8 cellular contexts compared by ENCODE assay signal in the genomic region with DNA sequence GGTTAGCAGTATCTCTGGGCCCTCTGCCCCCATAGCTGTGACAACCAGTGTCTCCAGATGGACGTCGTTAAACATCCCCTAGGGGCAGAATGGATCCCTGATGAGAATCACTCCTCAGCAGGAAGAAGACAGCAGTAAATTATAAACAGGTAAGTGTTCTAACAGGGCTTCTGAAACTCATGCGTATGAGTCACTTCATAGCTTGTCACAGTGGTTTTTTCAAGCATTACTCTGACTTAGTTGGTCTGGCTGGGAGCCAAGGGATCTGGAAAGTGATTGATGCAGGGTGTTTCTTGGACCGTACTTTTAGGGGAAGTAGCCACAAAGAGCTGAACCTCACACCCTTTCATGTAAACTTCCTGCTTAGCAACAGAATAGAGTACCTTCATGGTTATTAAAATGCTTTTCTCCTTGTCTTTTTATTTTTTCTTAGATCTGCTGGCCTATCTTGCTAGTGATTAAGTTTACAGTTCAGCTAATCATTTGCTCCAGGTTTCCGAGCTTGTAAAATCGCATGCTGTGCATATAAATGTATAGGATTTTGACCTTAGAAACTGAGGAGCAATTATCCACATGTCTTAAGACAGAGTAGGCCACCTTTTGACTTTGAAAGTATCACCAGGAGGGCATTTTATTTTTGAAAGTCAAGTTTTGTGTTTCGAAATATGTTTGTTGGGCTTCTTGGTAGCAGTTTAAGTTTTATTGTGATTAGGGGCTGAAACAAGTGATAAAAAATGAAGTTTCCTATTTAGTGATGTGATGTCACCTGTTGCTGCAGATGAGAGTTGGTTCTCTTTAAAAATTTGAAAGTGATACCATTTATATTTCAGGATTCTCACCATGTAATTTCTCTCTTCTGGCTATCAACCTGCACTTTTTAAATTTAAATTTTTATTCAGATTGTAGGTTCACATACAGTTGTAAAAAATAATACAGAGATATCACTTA.
DNase-seq lines count a peak whose midpoint lies in the region; ATAC-seq and TF ChIP-seq lines count a peak whose summit lies in the region.

No MANE protein-coding gene starts in this region.

- H3K9me3 ChIP-seq in CD8-positive, alpha-beta T cell (ENCODE audit: low read length): no peaks in the 10 kb centered on the region
- no peaks in the 10 kb centered on the region for H3K9me3 ChIP-seq in adrenal gland (replicated peaks in 1 of 3)

- H3K27me3 Mint-ChIP-seq in CD8-positive, alpha-beta T cell (ENCODE audit: low read depth): no peaks in the 10 kb centered on the region

- peaks cover 9% of the 10 kb centered on the region for H3K4me1 Mint-ChIP-seq in CD8-positive, alpha-beta T cell (ENCODE audit: low read depth)

- TF ChIP-seq CTCF in CD8-positive, alpha-beta T cell (IDR thresholded peaks at IDR 0.05): no peak
- TF ChIP-seq CTCF in adrenal gland (IDR thresholded peaks at IDR 0.05): no peak

- no peak for TF ChIP-seq POLR2A in adrenal gland (IDR thresholded peaks at IDR 0.05)

- POLR2A ChIA-PET in CD8-positive, alpha-beta T cell (lab: Charles Lee): no interaction called here

- no peaks in the 10 kb centered on the region for H3K36me3 Mint-ChIP-seq in CD8-positive, alpha-beta T cell

- H3K36me3 ChIP-seq in CD8-positive, alpha-beta T cell (ENCODE audit: insufficient read depth, low read length): no peaks in the 10 kb centered on the region
- no peaks in the 10 kb centered on the region for H3K36me3 ChIP-seq in adrenal gland (replicated peaks in 1 of 2)

- intact Hi-C loops in CD8-positive, alpha-beta T cell (cut with DNase I, micrococcal nuclease): no loop called here
- intact Hi-C loops in adrenal gland (cut with DNase I): no loop called here

- peak overlapping the region; percentile 7 for H3K27ac Mint-ChIP-seq in CD8-positive, alpha-beta T cell

- 33 to 39% (median 36%) methylated on average over 7 of the region's 7 CpGs for WGBS in adrenal gland, 4 donors

- no peaks in the 10 kb centered on the region for H3K27me3 ChIP-seq in CD8-positive, alpha-beta T cell (ENCODE audit: insufficient read depth, low read length)
- no peaks in the 10 kb centered on the region for H3K27me3 ChIP-seq in adrenal gland

- H3K4me3 ChIP-seq in CD8-positive, alpha-beta T cell (ENCODE audit: low read depth, low read length): no peak overlapping the region
- no peak overlapping the region for H3K4me3 ChIP-seq in adrenal gland

- CTCF ChIA-PET in CD8-positive, alpha-beta T cell (lab: Charles Lee): no interaction called here

- H3K9me3 Mint-ChIP-seq in CD8-positive, alpha-beta T cell: no peaks in the 10 kb centered on the region

- no peak overlapping the region for H3K4me3 Mint-ChIP-seq in CD8-positive, alpha-beta T cell

- peak in 6 of 7 experiments; percentile 27 to 60 (median 46) for DNase-seq in CD8-positive, alpha-beta T cell
- peak; percentile 49 to 85 for DNase-seq in NOMO-1 (lab: John Stamatoyannopoulos, UW; ENCODE audit: unreplicated experiment in 2 of 2)
- DNase-seq in adrenal gland: peak; percentile 53 to 89 (median 74)
- peak; percentile 43 for DNase-seq in iPS-NIHi11 (ENCODE audit: low spot score)
- DNase-seq in stimulated activated CD4-positive, alpha-beta T cell treated with anti-CD3 and anti-CD28 coated beads, Interleukin-2, amount 100 ng/mL, for 48 hours: peak; percentile 16 to 30
- no peak for DNase-seq in cerebellar cortex (ENCODE audit: low spot score)

- peak overlapping the region; percentile 24 for H3K27ac ChIP-seq in CD8-positive, alpha-beta T cell (ENCODE audit: low read depth, low read length)
- peak overlapping the region in 3 of 5 donors; percentile 43 to 60 (median 56) for H3K27ac ChIP-seq in adrenal gland

- ATAC-seq in CD8-positive, alpha-beta T cell: peak; percentile 57
- ATAC-seq in GM18868 (IDR thresholded peaks at IDR 0.05; ENCODE audit: unreplicated experiment) (peak; percentile 97), HG02981 (IDR thresholded peaks at IDR 0.05; ENCODE audit: unreplicated experiment) (peak; percentile 98)

- H3K4me1 ChIP-seq in CD8-positive, alpha-beta T cell (ENCODE audit: insufficient read depth, low read length): peaks cover 17% of the 10 kb centered on the region
- peaks cover 13 to 17% of the 10 kb centered on the region in 2 donors for H3K4me1 ChIP-seq in adrenal gland (replicated peaks in 1 of 2)
